Comparison of ENCODE assay signal across 14 cellular contexts in the genomic region with DNA sequence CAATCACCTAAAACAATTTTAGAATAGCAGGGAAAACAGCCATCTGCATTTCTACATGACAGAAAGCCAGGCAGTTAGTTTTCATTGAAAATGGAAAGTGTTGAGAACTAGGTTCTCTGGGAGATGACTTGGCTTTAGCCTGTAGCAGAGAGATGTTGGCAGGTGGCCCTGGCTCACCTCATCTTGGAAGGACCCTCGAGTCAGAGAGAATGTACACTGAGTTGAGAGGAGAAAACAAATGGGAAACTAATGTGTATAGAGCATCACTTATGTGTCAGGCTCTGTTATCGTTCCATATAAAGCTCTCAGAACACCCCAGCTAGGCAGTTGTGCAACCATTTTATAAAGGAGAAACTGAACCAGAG. TPM values are rescaled to one million over a fixed set of nuclear protein-coding genes. Genes with fewer than 3 reads are reported as not detected.
DNase-seq lines count a peak whose midpoint lies in the region; ATAC-seq and TF ChIP-seq lines count a peak whose summit lies in the region.
"Had no signal": no experiment of that assay in that cellular context is flagged by ENCODE, and none has a peak within 500 bp of the region (broad histone marks: within the 10 kb centered on the region; RNA-seq: fewer than 3 reads in every experiment).

No MANE protein-coding gene starts in this region.

- H3K9me3 ChIP-seq in mammary epithelial cell (replicated peaks; ENCODE audit: insufficient read depth, low read length) (no peaks in the 10 kb centered on the region), adipocyte (ENCODE audit: control insufficient read depth, low read length) (no peaks in the 10 kb centered on the region), muscle layer of colon (ENCODE audit: low read length) (no peaks in the 10 kb centered on the region), upper lobe of right lung (no peaks in the 10 kb centered on the region)

- TF ChIP-seq CTCF in MCF 10A (IDR thresholded peaks at IDR 0.05; ENCODE audit: unreplicated experiment), result no peak
- TF ChIP-seq CTCF in mammary epithelial cell (conservative IDR thresholded peaks at IDR 0.05 in 1 of 2, IDR thresholded peaks at IDR 0.05 in 1 of 2; ENCODE audit: extremely low read depth in 1 of 2, insufficient read depth in 1 of 2, low read depth in 1 of 2, low read length in 2 of 2), result no peak
- TF ChIP-seq CTCF in upper lobe of right lung (IDR thresholded peaks at IDR 0.05), result no peak

- ATAC-seq in upper lobe of right lung (no peak), GM18861 (IDR thresholded peaks at IDR 0.05; ENCODE audit: unreplicated experiment) (no peak)

- no peak overlapping the region for H2AFZ ChIP-seq in mammary epithelial cell (ENCODE audit: low read depth, low read length)

- peaks cover 91% of the 10 kb centered on the region for H3K79me2 ChIP-seq in mammary epithelial cell (ENCODE audit: insufficient read depth, low read length)

- dilution Hi-C loops in mammary epithelial cell (cut with HindIII; ENCODE audit: low sequenced_read_pairs), result no loop called here

- intact Hi-C loops in MCF 10A (cut with micrococcal nuclease) (no loop called here), mammary epithelial cell (cut with micrococcal nuclease) (no loop called here), upper lobe of right lung (cut with DNase I) (no loop called here)

- no peak overlapping the region for H3K4me3 Mint-ChIP-seq in MCF 10A (ENCODE audit: unreplicated experiment)
- H3K4me3 Mint-ChIP-seq: immature natural killer cell had no signal

- H3K36me3 Mint-ChIP-seq in MCF 10A (ENCODE audit: insufficient read depth, unreplicated experiment), result peaks cover 46% of the 10 kb centered on the region

- H3K9ac ChIP-seq in mammary epithelial cell (ENCODE audit: insufficient read depth, low read length) (no peak overlapping the region), adipocyte (ENCODE audit: low read length) (no peak overlapping the region), muscle layer of colon (ENCODE audit: low read length) (no peak overlapping the region)
- H3K9ac ChIP-seq: BLaER1 treated with 17β-estradiol and CSF1 and Interleukin-3, amounts not matched to agents 10 nM and 100 nM had no signal

- CTCF ChIA-PET in MCF 10A (lab: Yijun Ruan, JAX) (interaction anchor here (0.5 to 1.2 kb wide), 2 partner anchors 14 to 1050 kb away, joined by 3 read pairs; no protein-coding TSS in a partner anchor), mammary epithelial cell (lab: Charles Lee; ENCODE audit: low non-redundant PET) (no interaction called here)

- H3K36me3 ChIP-seq in mammary epithelial cell (ENCODE audit: insufficient read depth, low read length) (peaks cover 6% of the 10 kb centered on the region), adipocyte (ENCODE audit: control insufficient read depth, insufficient read depth, low read length, severe bottlenecking) (peaks cover 14% of the 10 kb centered on the region), muscle layer of colon (ENCODE audit: insufficient read depth, low read length) (peaks cover 4% of the 10 kb centered on the region), upper lobe of right lung (peaks cover 14% of the 10 kb centered on the region)

- no peak overlapping the region for H3K4me2 ChIP-seq in mammary epithelial cell (ENCODE audit: insufficient read depth, low read depth, low read length)

- POLR2A ChIA-PET in MCF 10A (lab: Yijun Ruan, JAX), result interaction anchor here (0.8 to 6.2 kb wide), 6 partner anchors 10 to 336 kb away, joined by 3 to 42 read pairs (median 5); partner anchors contain the start of gene SUSD6

- H3K4me1 ChIP-seq in mammary epithelial cell (ENCODE audit: insufficient read depth, low read length) (peaks cover 37% of the 10 kb centered on the region), adipocyte (ENCODE audit: control insufficient read depth, insufficient read depth, low read length) (peaks cover 58% of the 10 kb centered on the region), muscle layer of colon (ENCODE audit: insufficient read depth, low read length) (peaks cover 67% of the 10 kb centered on the region), upper lobe of right lung (peaks cover 98% of the 10 kb centered on the region)

- BruUV-seq in MCF 10A (replicated peaks; lab: Mats Ljungman, UMichigan) (no TSS peak), mammary epithelial cell (replicated peaks; lab: Mats Ljungman, UMichigan) (no TSS peak)

- H3K9me3 Mint-ChIP-seq in MCF 10A (ENCODE audit: unreplicated experiment), result no peaks in the 10 kb centered on the region
- H3K9me3 Mint-ChIP-seq: immature natural killer cell had no signal

- H4K20me1 ChIP-seq in mammary epithelial cell (ENCODE audit: insufficient read depth, low read length), result no peaks in the 10 kb centered on the region

- in situ Hi-C loops in mammary epithelial cell (cut with MboI; ENCODE audit: low sequenced_read_pairs in 2 of 2), result no loop called here

- DNase-seq in MCF 10A (ENCODE audit: unreplicated experiment), result no peak
- no peak for DNase-seq in mammary epithelial cell
- no peak for DNase-seq in adipocyte (ENCODE audit: low read depth)
- no peak for DNase-seq in upper lobe of right lung
- no peak for DNase-seq in NCI-H2107 treated with DMSO at 0.1 percent for 48 hours (lab: John Stamatoyannopoulos, UW; ENCODE audit: unreplicated experiment)
- DNase-seq in cerebellar cortex (ENCODE audit: low spot score), result no peak
- DNase-seq: H7; immature natural killer cell; NCI-H226; SIG-M5; stimulated activated naive CD4-positive, alpha-beta T cell had no signal

- WGBS in mammary epithelial cell (ENCODE audit: low coverage, missing lambda C conversion rate), result 31% methylated on average over 2 of the region's 2 CpGs

- H3K27ac ChIP-seq in mammary epithelial cell (ENCODE audit: insufficient read depth, low read depth, low read length) (no peak overlapping the region), muscle layer of colon (ENCODE audit: low read depth, low read length) (peak overlapping the region; percentile 65), upper lobe of right lung (peak overlapping the region; percentile 56)
- H3K27ac ChIP-seq: BLaER1 treated with 17β-estradiol and CSF1 and Interleukin-3, amounts not matched to agents 10 nM and 100 nM had no signal

- H3K4me3 ChIP-seq in mammary epithelial cell (replicated peaks in 1 of 3; ENCODE audit: insufficient read depth in 1 of 3, low read depth in 2 of 3, low read length in 3 of 3) (no peak overlapping the region), adipocyte (ENCODE audit: low read length) (peak overlapping the region; percentile 1), muscle layer of colon (ENCODE audit: low read depth in 1 of 2, low read length in 2 of 2) (no peak overlapping the region), upper lobe of right lung (no peak overlapping the region)
- H3K4me3 ChIP-seq: BLaER1 treated with 17β-estradiol and CSF1 and Interleukin-3, amounts not matched to agents 10 nM and 100 nM had no signal

- no peaks in the 10 kb centered on the region for H3K27me3 Mint-ChIP-seq in MCF 10A (ENCODE audit: insufficient read depth, unreplicated experiment)

- no peaks in the 10 kb centered on the region for H3K27me3 ChIP-seq in mammary epithelial cell (ENCODE audit: insufficient read depth, low read length)
- H3K27me3 ChIP-seq in adipocyte (replicated peaks; ENCODE audit: control insufficient read depth, insufficient read depth, low read length), result no peaks in the 10 kb centered on the region
- H3K27me3 ChIP-seq in muscle layer of colon (ENCODE audit: control insufficient read depth in 1 of 2, insufficient read depth in 2 of 2, low read length in 2 of 2), result no peaks in the 10 kb centered on the region
- H3K27me3 ChIP-seq in upper lobe of right lung, result no peaks in the 10 kb centered on the region
- H3K27me3 ChIP-seq: BLaER1 treated with 17β-estradiol and CSF1 and Interleukin-3, amounts not matched to agents 10 nM and 100 nM had no signal

- H3K27ac Mint-ChIP-seq in MCF 10A (ENCODE audit: low read depth, unreplicated experiment), result peak overlapping the region; percentile 51

- H3K4me1 Mint-ChIP-seq in MCF 10A (ENCODE audit: insufficient read depth, unreplicated experiment), result peaks cover 45% of the 10 kb centered on the region

RNA-seq across cellular contexts. Expression of gene SUSD6, which starts 51.9 kb away (rescaled TPM):
- 27.7 and 32.1 TPM in 2 replicates for total RNA-seq in MCF 10A (2022)
- 10 to 100 TPM; 34.8 to 45.6 TPM for total RNA-seq in mammary epithelial cell
- polyA plus RNA-seq in mammary epithelial cell, result 17.1 TPM
- polyA minus RNA-seq in mammary epithelial cell, result 41.4 TPM
- total RNA-seq in upper lobe of right lung, result 87.5 TPM
